12 cellular contexts compared by ENCODE assay signal in the genomic region with DNA sequence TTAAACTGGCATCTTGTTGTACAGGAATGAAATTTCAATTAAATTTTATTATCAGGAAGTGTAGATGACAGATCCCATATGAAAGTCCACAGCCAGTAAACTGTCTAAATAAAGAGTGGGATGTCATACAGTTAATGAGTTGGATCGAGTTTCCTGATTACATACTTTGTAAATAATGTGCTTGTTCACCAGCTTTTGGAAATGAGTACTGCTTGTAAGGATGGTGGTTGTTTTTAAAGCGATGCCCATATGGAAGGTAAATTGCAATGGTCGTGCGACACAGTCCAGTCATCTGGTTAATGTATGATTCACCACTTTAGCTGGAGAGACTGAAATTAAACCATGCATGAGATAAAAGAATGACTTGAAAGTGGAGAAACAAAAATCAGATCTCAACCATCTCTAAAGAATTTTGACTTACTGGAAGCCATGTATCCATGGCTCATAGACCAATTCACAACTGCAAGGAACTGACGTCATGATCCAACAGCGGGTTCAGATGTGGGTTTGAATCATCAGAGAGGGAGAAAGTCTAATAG. TPM values are rescaled to one million over a fixed set of nuclear protein-coding genes. Genes with fewer than 3 reads are reported as not detected.
DNase-seq lines count a peak whose midpoint lies in the region; ATAC-seq and TF ChIP-seq lines count a peak whose summit lies in the region.
"Had no signal": no experiment of that assay in that cellular context is flagged by ENCODE, and none has a peak within 500 bp of the region (broad histone marks: within the 10 kb centered on the region; RNA-seq: fewer than 3 reads in every experiment).

No MANE protein-coding gene starts in this region.

- no peak for ATAC-seq in activated CD8-positive, alpha-beta T cell treated with anti-CD3 and anti-CD28 coated beads for 36 hours
- ATAC-seq: psoas muscle had no signal

- DNase-seq in NCI-H2171 treated with DMSO at 0.1 percent for 48 hours (lab: John Stamatoyannopoulos, UW) (peak; percentile 63), NCI-H2171 (lab: John Stamatoyannopoulos, UW) (no peak), NCI-H1694 treated with DMSO at 0.1 percent for 48 hours (lab: John Stamatoyannopoulos, UW) (peak; percentile 96), epithelial cell of proximal tubule (ENCODE audit: low read depth) (peak; percentile 94), skeletal muscle cell (ENCODE audit: low read depth) (peak; percentile 10), posterior vena cava (ENCODE audit: low spot score) (no peak)
- no peak for DNase-seq in stimulated activated CD4-positive, alpha-beta T cell treated with anti-CD3 and anti-CD28 coated beads, Interleukin-2, amount 100 ng/mL, for 24 hours
- DNase-seq in activated CD8-positive, alpha-beta T cell treated with anti-CD3 and anti-CD28 coated beads for 36 hours = no peak
- DNase-seq: foreskin melanocyte, psoas muscle, T-helper 9 cell had no signal

- POLR2A ChIA-PET in activated CD8-positive, alpha-beta T cell treated with anti-CD3 and anti-CD28 coated beads for 36 hours (lab: Charles Lee) = no interaction called here

- TF ChIP-seq CTCF in epithelial cell of proximal tubule (conservative IDR thresholded peaks at IDR 0.05; ENCODE audit: low read depth, low read length) = no peak
- TF ChIP-seq CTCF in activated CD8-positive, alpha-beta T cell treated with anti-CD3 and anti-CD28 coated beads for 36 hours (IDR thresholded peaks at IDR 0.05) = no peak

- no peaks in the 10 kb centered on the region for H3K9me3 Mint-ChIP-seq in activated CD8-positive, alpha-beta T cell treated with anti-CD3 and anti-CD28 coated beads for 36 hours

- intact Hi-C loops in posterior vena cava (cut with DNase I) = no loop called here
- intact Hi-C loops in activated CD8-positive, alpha-beta T cell treated with anti-CD3 and anti-CD28 coated beads for 36 hours (cut with micrococcal nuclease) = no loop called here

- H3K27me3 Mint-ChIP-seq in activated CD8-positive, alpha-beta T cell treated with anti-CD3 and anti-CD28 coated beads for 36 hours = peaks cover 3% of the 10 kb centered on the region

- H3K36me3 Mint-ChIP-seq in activated CD8-positive, alpha-beta T cell treated with anti-CD3 and anti-CD28 coated beads for 36 hours (ENCODE audit: low read depth) = no peaks in the 10 kb centered on the region

- no peak overlapping the region for H3K27ac Mint-ChIP-seq in activated CD8-positive, alpha-beta T cell treated with anti-CD3 and anti-CD28 coated beads for 36 hours

- H3K4me3 ChIP-seq in epithelial cell of proximal tubule (ENCODE audit: low read depth, low read length) (no peak overlapping the region), skeletal muscle cell (ENCODE audit: low read depth, low read length) (no peak overlapping the region)
- H3K4me3 ChIP-seq: breast epithelium, psoas muscle had no signal

- CTCF ChIA-PET in activated CD8-positive, alpha-beta T cell treated with anti-CD3 and anti-CD28 coated beads for 36 hours (lab: Charles Lee) = no interaction called here

- no peaks in the 10 kb centered on the region for H3K4me1 Mint-ChIP-seq in activated CD8-positive, alpha-beta T cell treated with anti-CD3 and anti-CD28 coated beads for 36 hours (ENCODE audit: low read depth)

- H3K4me3 Mint-ChIP-seq in activated CD8-positive, alpha-beta T cell treated with anti-CD3 and anti-CD28 coated beads for 36 hours = no peak overlapping the region

RNA-seq across cellular contexts. Expression of a gene that starts 48.8 kb away (rescaled TPM):
- total RNA-seq in epithelial cell of proximal tubule = 1.8 and 3.3 TPM in 2 replicates
- 1 to 10 TPM; 1.2 to 2.9 TPM for total RNA-seq in posterior vena cava
- total RNA-seq in activated CD8-positive, alpha-beta T cell treated with anti-CD3 and anti-CD28 coated beads for 36 hours = 1 to 10 TPM; 1.3 to 1.5 TPM

Comparison
In these comparisons a context has a peak if more than half of its experiments do, and no peak if none do; other contexts are left out.
1. DNase-seq: peak in NCI-H2171 treated with DMSO at 0.1 percent for 48 hours (single experiment), NCI-H1694 treated with DMSO at 0.1 percent for 48 hours (single experiment), epithelial cell of proximal tubule (single experiment) and skeletal muscle cell (single experiment); none in NCI-H2171 (single experiment), stimulated activated CD4-positive, alpha-beta T cell treated with anti-CD3 and anti-CD28 coated beads, Interleukin-2, amount 100 ng/mL, for 24 hours (0 of 2), posterior vena cava (single experiment) and activated CD8-positive, alpha-beta T cell treated with anti-CD3 and anti-CD28 coated beads for 36 hours (single experiment).